23 cellular contexts compared by ENCODE assay signal in genomic region chr5:54004697-54005096, GRCh38.
"Had no signal": no experiment of that assay in that cellular context is flagged by ENCODE, and none has a peak within 500 bp of the region (broad histone marks: within the 10 kb centered on the region; RNA-seq: fewer than 3 reads in every experiment).

No MANE protein-coding gene starts in this region.

- DNase-seq: Kasumi-1, MM.1S, NCI-H1092 treated with DMSO at 0.1 percent for 48 hours, NCI-H1436, NCI-H187, NCI-H2029, NCI-H2081 treated with DMSO at 0.1 percent for 48 hours, NCI-H2171, NCI-H226, NCI-H446, NCI-H510A, NCI-H524 treated with DMSO at 0.1 percent for 48 hours, NCI-H69, NCI-H774, Right ventricle myocardium superior, RPMI8226, SIG-M5 had no signal

- H3K4me3 ChIP-seq: SJSA1, SK-N-MC had no signal

- H3K4me2 ChIP-seq: KMS-11 had no signal

- H3K27ac ChIP-seq: HL-60, KMS-11, SJSA1, SK-N-MC had no signal

- H3K27me3 ChIP-seq: SJSA1 had no signal

- FAIRE-seq: HTR-8/SVneo, RCC 7860 had no signal

- H3K9ac ChIP-seq: KMS-11 had no signal

- H3K36me3 ChIP-seq: SJSA1 had no signal

- H3K9me3 ChIP-seq: SJSA1 had no signal
